In genomic region chr18:58687871-58688308, GRCh38 we compare ENCODE assay signal across 8 cellular contexts. TPM values are rescaled to one million over a fixed set of nuclear protein-coding genes. Genes with fewer than 3 reads are reported as not detected.
A peak's percentile ranks its signal among the peaks of the same experiment; 100 is the strongest.
DNase-seq lines count a peak whose midpoint lies in the region; ATAC-seq and TF ChIP-seq lines count a peak whose summit lies in the region.

No MANE protein-coding gene starts in this region.

- no peak overlapping the region for H3K27ac ChIP-seq in smooth muscle cell (ENCODE audit: low read depth)

- H2AFZ ChIP-seq in smooth muscle cell (ENCODE audit: low read depth) = no peak overlapping the region

- TF ChIP-seq CTCF in smooth muscle cell (IDR thresholded peaks at IDR 0.05; ENCODE audit: borderline replicate concordance, insufficient read depth, poor library complexity, severe bottlenecking) (no peak), MCF 10A (IDR thresholded peaks at IDR 0.05; ENCODE audit: unreplicated experiment) (no peak)

- peak overlapping the region; percentile 47 for H3K4me3 Mint-ChIP-seq in natural killer cell treated with Interleukin-12 subunit alpha and Interleukin-12 subunit beta and Interleukin-15 and Interleukin-18, amount 100 ng/mL, for 72 hours
- H3K4me3 Mint-ChIP-seq in MCF 10A (ENCODE audit: unreplicated experiment) = no peak overlapping the region

- CTCF ChIA-PET in MCF 10A (lab: Yijun Ruan, JAX) = no interaction called here

- H3K4me1 ChIP-seq in smooth muscle cell (ENCODE audit: low read depth) = no peaks in the 10 kb centered on the region

- intact Hi-C loops in MCF 10A (cut with micrococcal nuclease) = no loop called here
- intact Hi-C loops in Right ventricle myocardium superior (cut with DNase I) = no loop called here

- H3K9me3 Mint-ChIP-seq in natural killer cell treated with Interleukin-12 subunit alpha and Interleukin-12 subunit beta and Interleukin-15 and Interleukin-18, amount 100 ng/mL, for 72 hours = no peaks in the 10 kb centered on the region
- H3K9me3 Mint-ChIP-seq in MCF 10A (ENCODE audit: unreplicated experiment) = no peaks in the 10 kb centered on the region

- no peak overlapping the region for H3K4me3 ChIP-seq in smooth muscle cell

- WGBS in smooth muscle cell (ENCODE audit: low lambda C conversion rate) = 96% methylated on average over 6 of the region's 6 CpGs

- peak overlapping the region; percentile 47 to 65 for H3K27ac Mint-ChIP-seq in natural killer cell treated with Interleukin-12 subunit alpha and Interleukin-12 subunit beta and Interleukin-15 and Interleukin-18, amount 100 ng/mL, for 72 hours
- H3K27ac Mint-ChIP-seq in MCF 10A (ENCODE audit: low read depth, unreplicated experiment) = no peak overlapping the region

- no peak overlapping the region for H3K9ac ChIP-seq in smooth muscle cell (ENCODE audit: low read depth)

- H3K27me3 ChIP-seq in smooth muscle cell (ENCODE audit: low read depth) = no peaks in the 10 kb centered on the region

- BruUV-seq in MCF 10A (replicated peaks; lab: Mats Ljungman, UMichigan) = no TSS peak

- peak; percentile 57 for DNase-seq in activated CD4-positive, alpha-beta T cell treated with anti-CD3 and anti-CD28 coated beads, Interleukin-2, amount 50 U/mL, for 1 hour
- DNase-seq in natural killer cell treated with Interleukin-12 subunit alpha and Interleukin-12 subunit beta and Interleukin-15 and Interleukin-18, amount 100 ng/mL, for 72 hours (ENCODE audit: low spot score) = peak; percentile 68
- no peak for DNase-seq in smooth muscle cell (lab: John Stamatoyannopoulos, UW; ENCODE audit: unreplicated experiment)
- DNase-seq in MCF 10A (ENCODE audit: unreplicated experiment) = no peak
- no peak for DNase-seq in Right ventricle myocardium superior

- H4K20me1 ChIP-seq in smooth muscle cell (ENCODE audit: low read depth) = peaks cover 83% of the 10 kb centered on the region

- H3K79me2 ChIP-seq in smooth muscle cell (ENCODE audit: low read depth) = peaks cover 58% of the 10 kb centered on the region

- no peaks in the 10 kb centered on the region for H3F3A ChIP-seq in smooth muscle cell (ENCODE audit: low read depth)

- no peaks in the 10 kb centered on the region for H3K27me3 Mint-ChIP-seq in natural killer cell treated with Interleukin-12 subunit alpha and Interleukin-12 subunit beta and Interleukin-15 and Interleukin-18, amount 100 ng/mL, for 72 hours
- H3K27me3 Mint-ChIP-seq in MCF 10A (ENCODE audit: insufficient read depth, unreplicated experiment) = no peaks in the 10 kb centered on the region

- no peak overlapping the region for H3K4me2 ChIP-seq in smooth muscle cell

- peaks cover 35 to 40% of the 10 kb centered on the region in 2 donors for H3K4me1 Mint-ChIP-seq in natural killer cell treated with Interleukin-12 subunit alpha and Interleukin-12 subunit beta and Interleukin-15 and Interleukin-18, amount 100 ng/mL, for 72 hours (ENCODE audit: low read depth in 2 of 2)
- H3K4me1 Mint-ChIP-seq in MCF 10A (ENCODE audit: insufficient read depth, unreplicated experiment) = peaks cover 7% of the 10 kb centered on the region

- peaks cover 7% of the 10 kb centered on the region for H3K36me3 Mint-ChIP-seq in natural killer cell treated with Interleukin-12 subunit alpha and Interleukin-12 subunit beta and Interleukin-15 and Interleukin-18, amount 100 ng/mL, for 72 hours
- H3K36me3 Mint-ChIP-seq in MCF 10A (ENCODE audit: insufficient read depth, unreplicated experiment) = peaks cover 46% of the 10 kb centered on the region

- POLR2A ChIA-PET in MCF 10A (lab: Yijun Ruan, JAX) = interaction anchor here (0.5 to 0.6 kb wide), 2 partner anchors 17 to 48 kb away, joined by 4 read pairs; no protein-coding TSS in a partner anchor

- peaks cover 13% of the 10 kb centered on the region for H3K36me3 ChIP-seq in smooth muscle cell (ENCODE audit: low read depth)

- ATAC-seq in GM18517 (IDR thresholded peaks at IDR 0.05; ENCODE audit: unreplicated experiment) (peak; percentile 86), HG02870 (IDR thresholded peaks at IDR 0.05; ENCODE audit: unreplicated experiment) (peak; percentile 72), GM19324 (IDR thresholded peaks at IDR 0.05; ENCODE audit: low FRiP score, unreplicated experiment) (no peak), Right ventricle myocardium superior (ENCODE audit: poor library complexity) (no peak)
- peak; percentile 85 to 87 for ATAC-seq in natural killer cell treated with Interleukin-12 subunit alpha and Interleukin-12 subunit beta and Interleukin-15 and Interleukin-18, amount 100 ng/mL, for 72 hours

- H3K9me3 ChIP-seq in smooth muscle cell (replicated peaks; ENCODE audit: low read depth) = no peaks in the 10 kb centered on the region

RNA-seq across cellular contexts. Expression of gene MALT1, which starts 16.6 kb away (rescaled TPM):
- 10 to 100 TPM; 26.2 to 47.7 TPM for total RNA-seq in natural killer cell treated with Interleukin-12 subunit alpha and Interleukin-12 subunit beta and Interleukin-15 and Interleukin-18, amount 100 ng/mL, for 72 hours
- 39.2 and 42.2 TPM in 2 replicates for total RNA-seq in smooth muscle cell
- polyA plus RNA-seq in smooth muscle cell = 12.4 and 12.9 TPM in 2 replicates
- 28.5 and 33.0 TPM in 2 replicates for total RNA-seq in MCF 10A (2022)
- total RNA-seq in Right ventricle myocardium superior = 10.2 TPM

RNA-seq across cellular contexts. Expression of gene ALPK2, which starts 59.0 kb away (rescaled TPM):
- total RNA-seq in natural killer cell treated with Interleukin-12 subunit alpha and Interleukin-12 subunit beta and Interleukin-15 and Interleukin-18, amount 100 ng/mL, for 72 hours = under 1 TPM; 0.17 to 0.78 TPM
- total RNA-seq in smooth muscle cell (39.0 and 42.1 TPM in 2 replicates), MCF 10A (2022) (0.16 and 0.37 TPM in 2 replicates), Right ventricle myocardium superior (216 TPM)
- polyA plus RNA-seq in smooth muscle cell = 9.3 and 13.2 TPM in 2 replicates

Comparison
In these comparisons a context has a peak if more than half of its experiments do, and no peak if none do; other contexts are left out.
1. ATAC-seq: peak in GM18517 (single experiment), HG02870 (single experiment) and natural killer cell treated with Interleukin-12 subunit alpha and Interleukin-12 subunit beta and Interleukin-15 and Interleukin-18, amount 100 ng/mL, for 72 hours (2 of 2); none in GM19324 (single experiment) and Right ventricle myocardium superior (single experiment).
2. DNase-seq: peak in activated CD4-positive, alpha-beta T cell treated with anti-CD3 and anti-CD28 coated beads, Interleukin-2, amount 50 U/mL, for 1 hour (single experiment) and natural killer cell treated with Interleukin-12 subunit alpha and Interleukin-12 subunit beta and Interleukin-15 and Interleukin-18, amount 100 ng/mL, for 72 hours (single experiment); none in smooth muscle cell (single experiment), MCF 10A (single experiment) and Right ventricle myocardium superior (single experiment).
3. RNA of gene ALPK2, which starts 59.0 kb away (total RNA-seq): 216 TPM in Right ventricle myocardium superior (single experiment) and 39.0 to 42.1 TPM in smooth muscle cell; 0.17 to 0.78 TPM in natural killer cell treated with Interleukin-12 subunit alpha and Interleukin-12 subunit beta and Interleukin-15 and Interleukin-18, amount 100 ng/mL, for 72 hours and 0.16 to 0.37 TPM in MCF 10A; every median in the first group is over 10 times any median in the second.